Comparison of ENCODE assay signal across 8 cellular contexts in the genomic region with DNA sequence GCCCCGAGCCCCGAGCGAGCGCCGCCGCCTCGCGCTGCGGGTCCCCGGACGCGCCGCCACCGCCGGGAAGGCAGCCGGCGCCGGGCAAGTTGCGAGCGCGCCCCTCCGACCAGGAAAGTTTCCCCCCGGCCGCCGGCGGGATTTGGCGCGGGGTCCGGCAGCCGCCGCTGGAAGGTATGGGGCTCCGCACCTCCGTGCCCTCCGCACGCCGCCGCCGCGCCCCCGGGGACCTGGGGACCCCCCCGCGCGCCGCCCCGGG. TPM values are rescaled to one million over a fixed set of nuclear protein-coding genes. Genes with fewer than 3 reads are reported as not detected.
DNase-seq lines count a peak whose midpoint lies in the region; ATAC-seq and TF ChIP-seq lines count a peak whose summit lies in the region.

No MANE protein-coding gene starts in this region.

- H3K4me3 ChIP-seq in NT2/D1 (ENCODE audit: insufficient read length, low read depth) (peak overlapping the region; percentile 80), fibroblast of pulmonary artery (replicated peaks; ENCODE audit: low read depth, low read length) (peak overlapping the region; percentile 47), sigmoid colon (peak overlapping the region; percentile 72 to 90 (median 82))

- H3K27ac ChIP-seq in sigmoid colon, result peak overlapping the region; percentile 87 to 95 (median 89)

- DNase-seq in NT2/D1 (ENCODE audit: low read depth, low spot score) (no peak), fibroblast of pulmonary artery (ENCODE audit: low read depth) (no peak), sigmoid colon (no peak), middle frontal gyrus (ENCODE audit: extremely low spot score, low spot score) (no peak), posterior vena cava (ENCODE audit: low spot score) (no peak), NCI-H2029 treated with DMSO at 0.1 percent for 48 hours (lab: John Stamatoyannopoulos, UW) (no peak), left colon (no peak)

- H3K4me1 ChIP-seq in ES-I3 (ENCODE audit: insufficient read depth, low read length), result peaks cover 40% of the 10 kb centered on the region
- H3K4me1 ChIP-seq in NT2/D1 (ENCODE audit: insufficient read depth, insufficient read length), result peaks cover 31% of the 10 kb centered on the region
- H3K4me1 ChIP-seq in sigmoid colon, result peaks cover 4 to 52% (median 46%) of the 10 kb centered on the region in 4 donors

- TF ChIP-seq EP300 in sigmoid colon (IDR thresholded peaks at IDR 0.05), result no peak

- H3K27me3 ChIP-seq in NT2/D1 (ENCODE audit: insufficient read depth, insufficient read length) (peaks cover 4% of the 10 kb centered on the region), sigmoid colon (no peaks in the 10 kb centered on the region)

- ATAC-seq in left colon, result no peak

- no peaks in the 10 kb centered on the region for H3K9me3 ChIP-seq in ES-I3 (ENCODE audit: control insufficient read depth, insufficient read depth, low read length)
- H3K9me3 ChIP-seq in NT2/D1 (ENCODE audit: insufficient read depth, low read length), result no peaks in the 10 kb centered on the region
- H3K9me3 ChIP-seq in sigmoid colon, result no peaks in the 10 kb centered on the region

- intact Hi-C loops in sigmoid colon (cut with DNase I), result loop anchor here (2.0 to 5.0 kb wide), 2 partner anchors 100 to 160 kb away; a partner anchor contains a TSS
- intact Hi-C loops in posterior vena cava (cut with DNase I), result loop anchor here (1.0 to 10.0 kb wide), 4 partner anchors 42 to 165 kb away; no protein-coding TSS in a partner anchor
- intact Hi-C loops in left colon (cut with DNase I, micrococcal nuclease), result loop anchor here in 1 of 2 donors (10.0 kb wide), 1 partner anchor 92 kb away; no protein-coding TSS in a partner anchor

- WGBS in sigmoid colon, 2 donors, result 1% methylated on average over 45 of the region's 45 CpGs

- TF ChIP-seq CTCF in fibroblast of pulmonary artery (IDR thresholded peaks at IDR 0.05; ENCODE audit: low read length, missing control alignments) (no peak), sigmoid colon (IDR thresholded peaks at IDR 0.05) (no peak)

- H3K36me3 ChIP-seq in ES-I3 (ENCODE audit: insufficient read depth, low read length) (no peaks in the 10 kb centered on the region), NT2/D1 (ENCODE audit: insufficient read depth, insufficient read length, low read length) (no peaks in the 10 kb centered on the region), sigmoid colon (no peaks in the 10 kb centered on the region)

- TF ChIP-seq POLR2A in sigmoid colon (IDR thresholded peaks at IDR 0.05), result no peak

- H3K9ac ChIP-seq in ES-I3 (ENCODE audit: low read depth, low read length), result peak overlapping the region; percentile 71; the same call in 1 of the 2 replicates
- H3K9ac ChIP-seq in NT2/D1 (ENCODE audit: insufficient read length, low read depth), result peak overlapping the region; percentile 87

RNA-seq across cellular contexts. Expression of a gene that starts 0.3 kb away (rescaled TPM):
- total RNA-seq in sigmoid colon (10 to 100 TPM; 13.8 to 75.3 (median 23.0) TPM), posterior vena cava (10 to 100 TPM; 41.4 to 65.8 TPM), left colon (10 to 100 TPM in 1 of 2 donors, 1 to 10 TPM in 1; 3.1 to 10.8 TPM)
- 1 to 10 TPM in 2 of 3 donors, under 1 TPM in 1; 0.23 to 8.0 (median 7.2) TPM for polyA plus RNA-seq in sigmoid colon
